Comparison of ENCODE assay signal across 17 cellular contexts in genomic region chr4:102174800-102175199, GRCh38.
A peak's percentile ranks its signal among the peaks of the same experiment; 100 is the strongest.
DNase-seq lines count a peak whose midpoint lies in the region; ATAC-seq, FAIRE-seq and TF ChIP-seq lines count a peak whose summit lies in the region.
"Had no signal": no experiment of that assay in that cellular context is flagged by ENCODE, and none has a peak within 500 bp of the region (broad histone marks: within the 10 kb centered on the region; RNA-seq: fewer than 3 reads in every experiment).

No MANE protein-coding gene starts in this region.

- no peak for TF ChIP-seq EP300 in K562 (IDR thresholded peaks at IDR 0.05; ENCODE audit: low read length)
- no peak for TF ChIP-seq EP300 in upper lobe of left lung (IDR thresholded peaks at IDR 0.05)

- POLR2A ChIA-PET in AG04450 (lab: Yijun Ruan, JAX), result no interaction called here
- POLR2A ChIA-PET in K562 (lab: Yijun Ruan, JAX), result interaction anchor here (0.6 kb wide), 1 partner anchor 336 kb away, joined by 3 read pairs; no protein-coding TSS in a partner anchor

- no peak for TF ChIP-seq RAD21 in K562 (CRISPR knock-in tag; conservative IDR thresholded peaks at IDR 0.05 in 1 of 2, IDR thresholded peaks at IDR 0.05 in 1 of 2)

- H3K4me1 ChIP-seq in K562 (replicated peaks in 1 of 2; ENCODE audit: control insufficient read depth in 2 of 2, insufficient read depth in 2 of 2, low read length in 2 of 2) (no peaks in the 10 kb centered on the region; a peak in 1 of 5 replicates), keratinocyte (ENCODE audit: control insufficient read depth, extremely low read depth, insufficient read depth, low read length) (no peaks in the 10 kb centered on the region), upper lobe of left lung (no peaks in the 10 kb centered on the region)

- ATAC-seq in K562, result no peak
- ATAC-seq in upper lobe of left lung (ENCODE audit: low FRiP score in 2 of 2), result no peak
- ATAC-seq: HCT116 had no signal

- TF ChIP-seq CTCF in AG04450 (IDR thresholded peaks at IDR 0.05; ENCODE audit: low read depth, low read length) (no peak), K562 (IDR thresholded peaks at IDR 0.05 in 2 of 3, conservative IDR thresholded peaks at IDR 0.05 in 1 of 3; ENCODE audit: insufficient read depth in 2 of 3, low read depth in 1 of 3, low read length in 3 of 3) (no peak), keratinocyte (optimal IDR thresholded peaks at IDR 0.05 in 1 of 3, IDR thresholded peaks at IDR 0.05 in 1 of 3, conservative IDR thresholded peaks at IDR 0.05 in 1 of 3; ENCODE audit: extremely low read depth in 1 of 3, insufficient read depth in 2 of 3, low read length in 3 of 3) (no peak), upper lobe of left lung (IDR thresholded peaks at IDR 0.05) (no peak)

- no peak overlapping the region for H3K9ac ChIP-seq in K562 (ENCODE audit: insufficient read depth in 1 of 2, low read depth in 2 of 2, low read length in 2 of 2)
- no peak overlapping the region for H3K9ac ChIP-seq in keratinocyte (ENCODE audit: control insufficient read depth, extremely low read depth, insufficient read depth, low read length)

- H3K9me3 ChIP-seq in AG04450 (ENCODE audit: control insufficient read depth, insufficient read depth, low read length) (no peaks in the 10 kb centered on the region), K562 (replicated peaks; ENCODE audit: control insufficient read depth, insufficient read depth, low read depth, low read length) (no peaks in the 10 kb centered on the region), keratinocyte (ENCODE audit: control insufficient read depth, low read depth, low read length) (no peaks in the 10 kb centered on the region), upper lobe of left lung (no peaks in the 10 kb centered on the region)
- H3K9me3 ChIP-seq: BE2C had no signal

- H2AFZ ChIP-seq in K562 (ENCODE audit: low read depth, low read length) (0 out of 2 replicates have a peak overlapping the region, but pooled peaks have one; percentile 25), keratinocyte (ENCODE audit: control insufficient read depth, low read length) (no peak overlapping the region)

- H3K27ac ChIP-seq in AG04450 (ENCODE audit: low read depth, low read length) (no peak overlapping the region), K562 (ENCODE audit: extremely low read depth, low read depth, low read length) (no peak overlapping the region), keratinocyte (ENCODE audit: control insufficient read depth, insufficient read depth, low read length) (no peak overlapping the region), upper lobe of left lung (no peak overlapping the region)

- H3K4me2 ChIP-seq in K562 (ENCODE audit: insufficient read depth, low read length), result no peak overlapping the region
- no peak overlapping the region for H3K4me2 ChIP-seq in keratinocyte (ENCODE audit: control insufficient read depth, extremely low read depth, insufficient read depth, low read depth, low read length)

- intact Hi-C loops in K562 (cut with micrococcal nuclease), result no loop called here

- H3K27me3 ChIP-seq in AG04450 (ENCODE audit: control insufficient read depth, insufficient read depth, low read length) (no peaks in the 10 kb centered on the region), K562 (ENCODE audit: control insufficient read depth in 2 of 2, insufficient read depth in 2 of 2, low read length in 2 of 2) (no peaks in the 10 kb centered on the region; a peak in 1 of 5 replicates), keratinocyte (ENCODE audit: control insufficient read depth, extremely low read depth, insufficient read depth, low read length) (no peaks in the 10 kb centered on the region), upper lobe of left lung (no peaks in the 10 kb centered on the region)
- H3K27me3 ChIP-seq: BE2C had no signal

- in situ Hi-C loops in K562 (cut with MboI), result no loop called here

- H3K36me3 ChIP-seq in K562 (ENCODE audit: control insufficient read depth, insufficient read depth, low read length) (no peaks in the 10 kb centered on the region), keratinocyte (ENCODE audit: control insufficient read depth in 2 of 2, extremely low read depth in 1 of 2, insufficient read depth in 2 of 2, low read length in 2 of 2) (no peaks in the 10 kb centered on the region), upper lobe of left lung (no peaks in the 10 kb centered on the region)
- H3K36me3 ChIP-seq: BE2C had no signal

- dilution Hi-C loops in keratinocyte (cut with MboI; ENCODE audit: extremely low pct_ligation_motif_present, low sequenced_read_pairs), result no loop called here

- FAIRE-seq in K562 (lab: Jason Lieb, UNC), result no peak
- peak; percentile 32 for FAIRE-seq in keratinocyte (lab: Jason Lieb, UNC)
- no peak for FAIRE-seq in GM19239 (lab: Jason Lieb, UNC)
- FAIRE-seq: endometrium had no signal

- 0% methylated on average over 1 of the region's 1 CpG for WGBS in K562 (ENCODE audit: insufficient coverage, low coverage, missing lambda C conversion rate)
- 100% methylated on average over 1 of the region's 1 CpG for WGBS in upper lobe of left lung, 2 donors

- DNase-seq in AG04450 (ENCODE audit: low read depth, low spot score) (peak; percentile 4), LHCN-M2 (ENCODE audit: low read depth) (peak; percentile 79), K562 (ENCODE audit: extremely low read depth in 1 of 4, low spot score in 3 of 4) (no peak), keratinocyte (ENCODE audit: low read depth, low spot score) (no peak), GM19239 (ENCODE audit: insufficient read length, low spot score) (no peak), upper lobe of left lung (no peak), NCI-H774 (lab: John Stamatoyannopoulos, UW) (no peak)
- DNase-seq in activated CD4-positive, alpha-beta T cell treated with anti-CD3 and anti-CD28 coated beads for 4 hours, result no peak
- DNase-seq: activated T-cell treated with anti-CD3 and anti-CD28 coated beads, Interleukin-2, amount 50 U/mL, for 48 hours; BE2C; NCI-H146; NCI-H69; nucleus accumbens; stimulated activated CD4-positive, alpha-beta T cell treated with anti-CD3 and anti-CD28 coated beads, Interleukin-15, amount 100 ng/mL, for 24 hours; stimulated activated CD8-positive, alpha-beta memory T cell treated with anti-CD3 and anti-CD28 coated beads, Interleukin-4, amount 100 ng/mL, for 48 hours had no signal

- TF ChIP-seq POLR2A in K562 (conservative IDR thresholded peaks at IDR 0.05), result no peak
- TF ChIP-seq POLR2A in upper lobe of left lung (IDR thresholded peaks at IDR 0.05), result no peak

- CTCF ChIA-PET in AG04450 (lab: Charles Lee), result interaction anchor here (0.5 kb wide), 1 partner anchor 13 kb away, joined by 4 read pairs; no protein-coding TSS in a partner anchor
- CTCF ChIA-PET in K562 (lab: Yijun Ruan, JAX; ENCODE audit: low intra/inter-chr PET ratio), result no interaction called here

- H3K4me3 ChIP-seq in AG04450 (ENCODE audit: low read depth, low read length) (no peak overlapping the region), K562 (no peak overlapping the region), keratinocyte (ENCODE audit: control insufficient read depth in 2 of 3, extremely low read depth in 1 of 3, insufficient read depth in 2 of 3, low read depth in 1 of 3, low read length in 3 of 3) (no peak overlapping the region), upper lobe of left lung (no peak overlapping the region)

- no TSS peak for BruUV-seq in K562 (replicated peaks; lab: Mats Ljungman, UMichigan)

- H3K79me2 ChIP-seq in K562 (ENCODE audit: control insufficient read depth, insufficient read depth, low read length) (no peaks in the 10 kb centered on the region), keratinocyte (ENCODE audit: control insufficient read depth, insufficient read depth, low read length) (no peaks in the 10 kb centered on the region)

- H3K9me1 ChIP-seq in K562 (ENCODE audit: control insufficient read depth, insufficient read depth, low read length) (no peaks in the 10 kb centered on the region), keratinocyte (ENCODE audit: control insufficient read depth, extremely low read depth, insufficient read depth, low read length) (no peaks in the 10 kb centered on the region)

- no peaks in the 10 kb centered on the region for H4K20me1 ChIP-seq in K562 (replicated peaks; ENCODE audit: control insufficient read depth, insufficient read depth, low read length)
- H4K20me1 ChIP-seq in keratinocyte (ENCODE audit: control insufficient read depth, extremely low read depth, insufficient read depth, low read length), result no peaks in the 10 kb centered on the region

TF ChIP-seq in K562, 482 proteins besides CTCF, POLR2A, EP300 and RAD21:
- TF ChIP-seq RNF219 (CRISPR knock-in tag; IDR thresholded peaks at IDR 0.05), result no peak
- no peak for TF ChIP-seq FOXM1 (IDR thresholded peaks at IDR 0.05; ENCODE audit: low read depth)
- TF ChIP-seq FOXM1 (CRISPR knock-in tag; IDR thresholded peaks at IDR 0.05; ENCODE audit: low read depth), result no peak
- TF ChIP-seq MEF2D (tag; conservative IDR thresholded peaks at IDR 0.05; ENCODE audit: low read depth), result no peak
- no peak for TF ChIP-seq HMG20A (CRISPR knock-in tag; conservative IDR thresholded peaks at IDR 0.05)
- no peak for TF ChIP-seq MAZ (CRISPR knock-in tag; conservative IDR thresholded peaks at IDR 0.05 in 1 of 2, IDR thresholded peaks at IDR 0.05 in 1 of 2)
- no peak for TF ChIP-seq NCOA2 (IDR thresholded peaks at IDR 0.05; ENCODE audit: partially characterized antibody in 2 of 2)
- no peak for TF ChIP-seq MAFK (IDR thresholded peaks at IDR 0.05; ENCODE audit: low read length)
- no peak for TF ChIP-seq ZNF76 (CRISPR knock-in tag; IDR thresholded peaks at IDR 0.05; ENCODE audit: borderline replicate concordance)
- no peak for TF ChIP-seq GTF2E2 (tag; IDR thresholded peaks at IDR 0.05)

Comparison
In these comparisons a context has a peak if more than half of its experiments do, and no peak if none do; other contexts are left out.
1. DNase-seq: peak in AG04450 (single experiment) and LHCN-M2 (single experiment); none in K562 (0 of 4), keratinocyte (single experiment), GM19239 (single experiment), activated CD4-positive, alpha-beta T cell treated with anti-CD3 and anti-CD28 coated beads for 4 hours (0 of 2), upper lobe of left lung (0 of 2) and NCI-H774 (single experiment).